In genomic region chr9:73056245-73056644, GRCh38 we compare ENCODE assay signal across 24 cellular contexts.
"Had no signal": no experiment of that assay in that cellular context is flagged by ENCODE, and none has a peak within 500 bp of the region (broad histone marks: within the 10 kb centered on the region; RNA-seq: fewer than 3 reads in every experiment).

No MANE protein-coding gene starts in this region.

- H3K9me3 Mint-ChIP-seq: T-cell had no signal

- H3K4me1 Mint-ChIP-seq: T-cell had no signal

- H3K27me3 ChIP-seq: MG63, SJSA1 had no signal

- DNase-seq: KBM-7, MG63, NCI-H1092, NCI-H1105 treated with DMSO at 0.1 percent for 48 hours, NCI-H1417 treated with DMSO at 0.1 percent for 48 hours, NCI-H146, NCI-H1694 treated with DMSO at 0.1 percent for 48 hours, NCI-H1930, NCI-H2081, NCI-H2107, NCI-H2171 treated with DMSO at 0.1 percent for 48 hours, NCI-H2227 treated with DMSO at 0.1 percent for 48 hours, NCI-H446, NCI-H510A, NCI-H524 treated with DMSO at 0.1 percent for 48 hours, NCI-H69, NCI-H774, Right ventricle myocardium superior, RPMI8226, SIG-M5, SK-N-SH, SW 1271, T-cell had no signal

- H3K9ac ChIP-seq: SK-N-SH had no signal

- H3K36me3 ChIP-seq: MG63, SJSA1 had no signal

- H3K9me2 ChIP-seq: SK-N-SH had no signal

- H3K4me3 ChIP-seq: MG63, SJSA1 had no signal

- ATAC-seq: T-cell had no signal

- H3K27ac ChIP-seq: SJSA1 had no signal

- H3K4me3 Mint-ChIP-seq: T-cell had no signal

- H3K27ac Mint-ChIP-seq: T-cell had no signal

- H3K9me3 ChIP-seq: MG63, SJSA1, SK-N-SH had no signal

- H3K36me3 Mint-ChIP-seq: T-cell had no signal

- H3K4me2 ChIP-seq: SK-N-SH had no signal
